In the genomic region with DNA sequence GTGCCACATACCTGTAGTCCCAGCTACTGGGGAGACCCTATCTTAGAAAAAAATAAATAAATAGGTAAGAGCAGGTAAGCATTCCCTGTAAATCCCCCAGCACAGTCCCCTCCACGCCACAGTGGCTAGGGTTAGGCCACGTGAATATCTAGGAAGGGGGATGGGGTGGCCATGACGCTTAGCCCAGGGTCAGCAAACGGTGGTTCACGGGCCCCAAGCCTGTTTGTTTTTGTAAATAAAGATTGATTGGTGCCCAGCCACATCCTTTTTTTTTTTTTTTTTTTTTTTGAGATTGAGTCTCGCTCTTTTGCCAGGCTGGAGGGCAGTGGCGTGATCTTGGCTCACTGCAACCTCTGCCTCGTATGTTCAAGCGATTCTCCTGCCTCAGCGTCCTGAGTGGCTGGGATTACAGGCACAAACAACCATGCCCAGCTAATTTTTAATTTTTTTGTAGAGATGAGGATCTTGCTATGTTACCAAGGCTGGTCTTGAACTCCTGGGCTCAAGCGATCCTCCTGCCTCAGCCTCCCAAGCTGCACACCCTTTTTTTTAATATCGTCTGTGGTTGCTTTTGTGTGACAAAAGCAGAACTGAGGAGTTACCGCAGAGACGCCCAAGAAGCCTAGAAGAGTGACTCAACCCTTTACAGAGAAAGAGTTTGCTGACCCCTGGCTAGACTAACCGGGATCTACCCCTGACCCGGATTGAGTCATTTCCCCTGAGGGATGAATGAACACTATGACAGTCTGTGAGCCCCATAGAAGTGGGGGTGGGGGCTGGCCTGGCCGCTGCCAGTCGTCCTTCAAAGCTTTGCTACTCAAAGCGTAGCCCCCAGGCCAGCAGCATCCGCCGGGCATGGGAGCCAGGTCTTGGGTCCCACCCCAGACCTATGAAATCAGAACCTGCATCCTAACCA, we compare ENCODE assay signal across 8 cellular contexts.
DNase-seq lines count a peak whose midpoint lies in the region; ATAC-seq and TF ChIP-seq lines count a peak whose summit lies in the region.

No MANE protein-coding gene starts in this region.

- H3K4me1 Mint-ChIP-seq in IgD-negative memory B cell = peaks cover 0 to 8% (median 6%) of the 10 kb centered on the region in 3 donors
- H3K4me1 Mint-ChIP-seq in activated naive CD8-positive, alpha-beta T cell treated with anti-CD3 and anti-CD28 coated beads for 36 hours = peaks cover 18% of the 10 kb centered on the region

- no CpG with 5 or more reads among the region's 21 CpGs for WGBS in iPS DF 6.9 (ENCODE audit: insufficient coverage, insufficient read length)

- H3K4me3 ChIP-seq in GM12865 (ENCODE audit: low read depth, low read length) (no peak overlapping the region), iPS DF 6.9 (ENCODE audit: low read length) (no peak overlapping the region)

- H3K27me3 ChIP-seq in iPS DF 6.9 (ENCODE audit: control insufficient read depth, insufficient read depth, low read length) = no peaks in the 10 kb centered on the region

- no peak for ATAC-seq in HG02884 (IDR thresholded peaks at IDR 0.05; ENCODE audit: unreplicated experiment)
- no peak for ATAC-seq in HG02973 (IDR thresholded peaks at IDR 0.05; ENCODE audit: unreplicated experiment)

- no peaks in the 10 kb centered on the region for H3K9me3 ChIP-seq in iPS DF 6.9 (ENCODE audit: control insufficient read depth, insufficient read depth, low read length)

- peak overlapping the region in 2 of 3 donors; percentile 39 to 49 for H3K27ac Mint-ChIP-seq in IgD-negative memory B cell
- no peak overlapping the region for H3K27ac Mint-ChIP-seq in activated naive CD8-positive, alpha-beta T cell treated with anti-CD3 and anti-CD28 coated beads for 36 hours

- H3K9me3 Mint-ChIP-seq in IgD-negative memory B cell = no peaks in the 10 kb centered on the region
- H3K9me3 Mint-ChIP-seq in activated naive CD8-positive, alpha-beta T cell treated with anti-CD3 and anti-CD28 coated beads for 36 hours = no peaks in the 10 kb centered on the region

- DNase-seq in GM12865 (ENCODE audit: low read depth) (peak; percentile 83), iPS DF 6.9 (ENCODE audit: low read depth, low spot score) (peak; percentile 27), OCI-M2 (lab: John Stamatoyannopoulos, UW; ENCODE audit: unreplicated experiment) (no peak)
- DNase-seq in activated naive CD8-positive, alpha-beta T cell treated with anti-CD3 and anti-CD28 coated beads for 36 hours = peak; percentile 13
- DNase-seq in stimulated activated CD4-positive, alpha-beta T cell treated with anti-CD3 and anti-CD28 coated beads, TNF-alpha, amount 100 ng/mL, for 48 hours (ENCODE audit: low read depth in 3 of 3) = peak in 2 of 3 donors; percentile 4 to 10

- no peak overlapping the region for H3K27ac ChIP-seq in iPS DF 6.9 (ENCODE audit: low read length)

- peak; percentile 32 for TF ChIP-seq CTCF in GM12865 (IDR thresholded peaks at IDR 0.05; ENCODE audit: insufficient read depth, low read depth, low read length, missing control alignments)

- no peaks in the 10 kb centered on the region for H3K36me3 ChIP-seq in iPS DF 6.9 (ENCODE audit: control insufficient read depth, insufficient read depth, low read length)

- H3K4me3 Mint-ChIP-seq in IgD-negative memory B cell = peak overlapping the region in 1 of 4 donors; percentile 50
- no peak overlapping the region for H3K4me3 Mint-ChIP-seq in activated naive CD8-positive, alpha-beta T cell treated with anti-CD3 and anti-CD28 coated beads for 36 hours

- peaks cover 10% of the 10 kb centered on the region for H3K27me3 Mint-ChIP-seq in IgD-negative memory B cell
- peaks cover 6% of the 10 kb centered on the region for H3K27me3 Mint-ChIP-seq in activated naive CD8-positive, alpha-beta T cell treated with anti-CD3 and anti-CD28 coated beads for 36 hours

- no peaks in the 10 kb centered on the region for H3K36me3 Mint-ChIP-seq in IgD-negative memory B cell
- no peaks in the 10 kb centered on the region for H3K36me3 Mint-ChIP-seq in activated naive CD8-positive, alpha-beta T cell treated with anti-CD3 and anti-CD28 coated beads for 36 hours

- 0 out of 2 replicates have a peak, but pooled peaks cover 4% of the 10 kb centered on the region for H3K4me1 ChIP-seq in iPS DF 6.9 (ENCODE audit: control insufficient read depth, insufficient read depth, low read length)
